ENCODE assay signal across 26 cellular contexts in genomic region chr3:4356225-4356540, GRCh38.
"Had no signal": no experiment of that assay in that cellular context is flagged by ENCODE, and none has a peak within 500 bp of the region (broad histone marks: within the 10 kb centered on the region; RNA-seq: fewer than 3 reads in every experiment).

No MANE protein-coding gene starts in this region.

- H3K9me3 Mint-ChIP-seq: activated CD4-positive, alpha-beta memory T cell treated with anti-CD3 and anti-CD28 coated beads, Interleukin-2, amount 10 ng/mL, durations not matched to agents 7 days and 5 days; activated CD4-positive, alpha-beta T cell treated with anti-CD3 and anti-CD28 coated beads, Interleukin-2, amount 10 ng/mL, durations not matched to agents 7 days and 5 days; activated naive CD4-positive, alpha-beta T cell treated with anti-CD3 and anti-CD28 coated beads, Interleukin-2, amount 50 U/mL, for 24 hours; activated naive CD8-positive, alpha-beta T cell treated with anti-CD3 and anti-CD28 coated beads, Interleukin-2, amount 50 U/mL, for 24 hours; activated T-cell treated with anti-CD3 and anti-CD28 coated beads, Interleukin-2, amount 50 U/mL, for 24 hours; naive B cell; neural crest cell; WTC11 had no signal

- H3K27me3 Mint-ChIP-seq: activated CD4-positive, alpha-beta memory T cell treated with anti-CD3 and anti-CD28 coated beads, Interleukin-2, amount 10 ng/mL, durations not matched to agents 7 days and 5 days; activated CD4-positive, alpha-beta T cell treated with anti-CD3 and anti-CD28 coated beads, Interleukin-2, amount 10 ng/mL, durations not matched to agents 7 days and 5 days; activated naive CD4-positive, alpha-beta T cell treated with anti-CD3 and anti-CD28 coated beads, Interleukin-2, amount 50 U/mL, for 24 hours; activated naive CD8-positive, alpha-beta T cell treated with anti-CD3 and anti-CD28 coated beads, Interleukin-2, amount 50 U/mL, for 24 hours; activated T-cell treated with anti-CD3 and anti-CD28 coated beads, Interleukin-2, amount 50 U/mL, for 24 hours; naive B cell had no signal

- H3K4me1 ChIP-seq: colonic mucosa, parathyroid adenoma, psoas muscle, testis had no signal

- H3K36me3 ChIP-seq: cardiac muscle cell, colonic mucosa, left lung, upper lobe of left lung had no signal

- H3K9me3 ChIP-seq: colonic mucosa, left lung, psoas muscle, spleen, testis, upper lobe of left lung had no signal

- H3K36me3 Mint-ChIP-seq: WTC11 had no signal

- H3K27ac Mint-ChIP-seq: activated CD4-positive, alpha-beta memory T cell treated with anti-CD3 and anti-CD28 coated beads, Interleukin-2, amount 10 ng/mL, durations not matched to agents 7 days and 5 days; activated CD4-positive, alpha-beta T cell treated with anti-CD3 and anti-CD28 coated beads, Interleukin-2, amount 10 ng/mL, durations not matched to agents 7 days and 5 days had no signal

- DNase-seq: activated CD4-positive, alpha-beta memory T cell treated with anti-CD3 and anti-CD28 coated beads, Interleukin-2, amount 10 ng/mL, durations not matched to agents 7 days and 5 days; activated CD4-positive, alpha-beta T cell treated with anti-CD3 and anti-CD28 coated beads for 1 hour; activated CD4-positive, alpha-beta T cell treated with anti-CD3 and anti-CD28 coated beads, Interleukin-2, amount 10 ng/mL, durations not matched to agents 7 days and 5 days; activated CD8-positive, alpha-beta memory T cell treated with anti-CD3 and anti-CD28 coated beads, Interleukin-2, amount 50 U/mL, for 48 hours; activated gamma-delta T cell; activated naive CD8-positive, alpha-beta T cell treated with anti-CD3 and anti-CD28 coated beads, Interleukin-2, amount 50 U/mL, for 24 hours; activated T-cell treated with anti-CD3 and anti-CD28 coated beads, Interleukin-2, amount 50 U/mL, for 24 hours; cerebellar nuclear complex; colonic mucosa; effector CD8-positive, alpha-beta T cell; left lung; naive B cell; spleen; stimulated activated CD4-positive, alpha-beta T cell treated with anti-CD3 and anti-CD28 coated beads, Interleukin-2, amount 100 ng/mL, for 48 hours; stimulated activated naive CD4-positive, alpha-beta T cell treated with Interleukin-2 at 50 U/mL for 16 hours; T-helper 2 cell; testis had no signal

- H3K4me1 Mint-ChIP-seq: WTC11 had no signal

- H3K27me3 ChIP-seq: cardiac muscle cell, colonic mucosa, left lung, spleen, testis, upper lobe of left lung had no signal

- H3K4me3 Mint-ChIP-seq: activated CD4-positive, alpha-beta memory T cell treated with anti-CD3 and anti-CD28 coated beads, Interleukin-2, amount 10 ng/mL, durations not matched to agents 7 days and 5 days; activated CD4-positive, alpha-beta T cell treated with anti-CD3 and anti-CD28 coated beads, Interleukin-2, amount 10 ng/mL, durations not matched to agents 7 days and 5 days; activated naive CD4-positive, alpha-beta T cell treated with anti-CD3 and anti-CD28 coated beads, Interleukin-2, amount 50 U/mL, for 24 hours; activated naive CD8-positive, alpha-beta T cell treated with anti-CD3 and anti-CD28 coated beads, Interleukin-2, amount 50 U/mL, for 24 hours; activated T-cell treated with anti-CD3 and anti-CD28 coated beads, Interleukin-2, amount 50 U/mL, for 24 hours; naive B cell; neural crest cell; WTC11 had no signal

- H3K4me3 ChIP-seq: cardiac muscle cell, colonic mucosa, left lung, lung, psoas muscle, spleen, testis, upper lobe of left lung had no signal

- H3K27ac ChIP-seq: colonic mucosa, epithelial cell of prostate, left lung, parathyroid adenoma, psoas muscle, testis had no signal
